ENCODE assay signal across 9 cellular contexts in the genomic region with DNA sequence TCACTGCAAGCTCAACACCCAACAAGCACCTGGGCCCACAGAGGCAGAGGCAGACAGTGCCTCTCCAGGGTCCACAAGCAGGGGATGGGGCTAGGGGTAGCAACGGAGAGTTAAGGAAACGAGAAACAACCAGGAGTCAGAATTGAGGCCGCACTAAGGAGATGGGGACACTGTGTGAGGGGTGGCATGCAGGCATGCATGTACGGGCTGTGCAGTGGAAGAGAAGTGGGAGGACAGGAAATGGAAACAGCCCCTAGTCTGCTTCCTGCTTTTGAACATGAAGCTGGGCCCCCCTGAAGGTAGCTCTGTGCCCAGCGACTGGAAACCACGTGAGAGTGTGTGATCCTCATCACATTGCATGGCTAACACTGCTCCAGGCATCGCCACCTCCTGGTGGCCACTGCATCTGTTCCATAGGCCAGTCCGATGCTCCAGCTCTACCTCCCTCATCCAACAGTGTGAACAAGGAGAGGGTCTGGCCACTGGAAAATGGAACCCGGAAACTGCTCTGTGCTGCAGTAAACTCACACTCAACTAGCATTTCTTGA. TPM values are rescaled to one million over a fixed set of nuclear protein-coding genes. Genes with fewer than 3 reads are reported as not detected.
DNase-seq lines count a peak whose midpoint lies in the region; ATAC-seq and TF ChIP-seq lines count a peak whose summit lies in the region.
"Had no signal": no experiment of that assay in that cellular context is flagged by ENCODE, and none has a peak within 500 bp of the region (broad histone marks: within the 10 kb centered on the region; RNA-seq: fewer than 3 reads in every experiment).

No MANE protein-coding gene starts in this region.

- H3K9me3 ChIP-seq in HCT116 (ENCODE audit: control insufficient read depth in 1 of 2, insufficient read depth in 1 of 2, low read depth in 1 of 2, low read length in 2 of 2) (no peaks in the 10 kb centered on the region), left lung (no peaks in the 10 kb centered on the region)
- H3K9me3 ChIP-seq: pancreas had no signal

- no peak for TF ChIP-seq POLR2A in HCT116 (IDR thresholded peaks at IDR 0.05; ENCODE audit: borderline replicate concordance, extremely low read depth, insufficient read depth, insufficient read length)

- H3K27ac ChIP-seq in HCT116 (ENCODE audit: low read depth, low read length), result no peak overlapping the region
- no peak overlapping the region for H3K27ac ChIP-seq in left lung
- H3K27ac ChIP-seq: pancreas had no signal

- no peak overlapping the region for H3K4me3 ChIP-seq in HCT116 (replicated peaks in 1 of 2; ENCODE audit: low read depth in 1 of 2, low read length in 2 of 2)
- H3K4me3 ChIP-seq in astrocyte of the spinal cord (ENCODE audit: low read depth, low read length), result no peak overlapping the region
- H3K4me3 ChIP-seq in left lung, result no peak overlapping the region
- H3K4me3 ChIP-seq: pancreas had no signal

- no peaks in the 10 kb centered on the region for H3K27me3 ChIP-seq in HCT116 (ENCODE audit: insufficient read depth, low read length)
- H3K27me3 ChIP-seq in left lung, result no peaks in the 10 kb centered on the region
- H3K27me3 ChIP-seq: pancreas had no signal

- H3K9me2 ChIP-seq in HCT116 (ENCODE audit: insufficient read depth), result no peaks in the 10 kb centered on the region

- intact Hi-C loops in HCT116 (cut with micrococcal nuclease) (no loop called here), left lung (cut with DNase I) (no loop called here)

- in situ Hi-C loops in astrocyte of the spinal cord (cut with HindIII; ENCODE audit: low sequenced_read_pairs), result no loop called here

- DNase-seq in Ammon's horn (ENCODE audit: low spot score), result peak; percentile 1
- no peak for DNase-seq in HCT116 (ENCODE audit: low read depth, low spot score)
- DNase-seq in astrocyte of the spinal cord (ENCODE audit: low read depth, low spot score), result no peak
- DNase-seq in left lung, result peak; percentile 24 to 28
- no peak for DNase-seq in HEK293T (ENCODE audit: extremely low spot score)
- no peak for DNase-seq in LoVo (ENCODE audit: low spot score)

- CTCF ChIA-PET in HCT116 (lab: Charles Lee), result no interaction called here
- CTCF ChIA-PET in HEK293T (lab: Yijun Ruan, JAX), result interaction anchor here (0.6 kb wide), 1 partner anchor 556 kb away, joined by 3 read pairs; no protein-coding TSS in a partner anchor

- RAD21 ChIA-PET in HCT116 (lab: Charles Lee; ENCODE audit: low non-redundant PET in 1 of 2, low total read pairs in 2 of 2, uncharacterized antibody in 2 of 2, unreplicated experiment in 2 of 2), result no interaction called here

- no peaks in the 10 kb centered on the region for H4K20me1 ChIP-seq in HCT116 (ENCODE audit: insufficient read depth)

- H3K4me1 ChIP-seq in HCT116 (ENCODE audit: control insufficient read depth in 1 of 2, insufficient read depth in 2 of 2, low read length in 2 of 2), result no peaks in the 10 kb centered on the region
- H3K4me1 ChIP-seq in left lung, result peaks cover 7 to 13% of the 10 kb centered on the region in 2 donors
- H3K4me1 ChIP-seq: pancreas had no signal

- no TSS peak for BruUV-seq in HCT116 (replicated peaks; lab: Mats Ljungman, UMichigan)

- no peak overlapping the region for H2AFZ ChIP-seq in HCT116 (ENCODE audit: low read depth, low read length, poor library complexity, severe bottlenecking)

- TF ChIP-seq CTCF in HCT116 (IDR thresholded peaks at IDR 0.05 in 2 of 3, conservative IDR thresholded peaks at IDR 0.05 in 1 of 3; ENCODE audit: borderline replicate concordance in 1 of 3, insufficient read depth in 1 of 3, low read depth in 2 of 3, low read length in 2 of 3), result peak; percentile 5 to 36 (median 34); a peak in 3 of 6 replicates
- peak; percentile 52 for TF ChIP-seq CTCF in astrocyte of the spinal cord (IDR thresholded peaks at IDR 0.05; ENCODE audit: low read depth, low read length)
- TF ChIP-seq CTCF in left lung (IDR thresholded peaks at IDR 0.05), result peak in 1 of 2 donors; percentile 16

- H3K4me2 ChIP-seq in HCT116 (ENCODE audit: low read length), result no peak overlapping the region

- H3K36me3 ChIP-seq in HCT116 (ENCODE audit: control insufficient read depth in 1 of 2, insufficient read depth in 2 of 2, low read length in 2 of 2) (no peaks in the 10 kb centered on the region), left lung (peaks cover 0 to 9% of the 10 kb centered on the region in 2 donors)
- H3K36me3 ChIP-seq: pancreas had no signal

- TF ChIP-seq RAD21 in HCT116 (IDR thresholded peaks at IDR 0.05; ENCODE audit: low read depth), result peak; percentile 38

- no peak overlapping the region for H3K9ac ChIP-seq in HCT116 (ENCODE audit: low read length)

- H3K79me2 ChIP-seq in HCT116 (ENCODE audit: insufficient read depth, low read length), result no peaks in the 10 kb centered on the region

- POLR2A ChIA-PET in HCT116 (lab: Charles Lee) (no interaction called here), HEK293T (lab: Yijun Ruan, JAX) (no interaction called here)

- ATAC-seq in HCT116 (peak; percentile 71), left lung (peak; percentile 42), HG02571 (IDR thresholded peaks at IDR 0.05; ENCODE audit: unreplicated experiment) (no peak), GM18520 (IDR thresholded peaks at IDR 0.05; ENCODE audit: unreplicated experiment) (no peak)
- ATAC-seq: pancreas had no signal

TF ChIP-seq in HCT116, 20 proteins besides CTCF, POLR2A, EP300 and RAD21 (continues in another document):
- no peak for TF ChIP-seq CEBPB (IDR thresholded peaks at IDR 0.05; ENCODE audit: low read depth)
- no peak for TF ChIP-seq CBX3 (IDR thresholded peaks at IDR 0.05; ENCODE audit: low read depth)
- TF ChIP-seq EGR1 (IDR thresholded peaks at IDR 0.05; ENCODE audit: low read depth), result no peak
- no peak for TF ChIP-seq EZH2 (IDR thresholded peaks at IDR 0.05)
- no peak for TF ChIP-seq SP1 (IDR thresholded peaks at IDR 0.05; ENCODE audit: low read depth)
- TF ChIP-seq, protein P1, sequence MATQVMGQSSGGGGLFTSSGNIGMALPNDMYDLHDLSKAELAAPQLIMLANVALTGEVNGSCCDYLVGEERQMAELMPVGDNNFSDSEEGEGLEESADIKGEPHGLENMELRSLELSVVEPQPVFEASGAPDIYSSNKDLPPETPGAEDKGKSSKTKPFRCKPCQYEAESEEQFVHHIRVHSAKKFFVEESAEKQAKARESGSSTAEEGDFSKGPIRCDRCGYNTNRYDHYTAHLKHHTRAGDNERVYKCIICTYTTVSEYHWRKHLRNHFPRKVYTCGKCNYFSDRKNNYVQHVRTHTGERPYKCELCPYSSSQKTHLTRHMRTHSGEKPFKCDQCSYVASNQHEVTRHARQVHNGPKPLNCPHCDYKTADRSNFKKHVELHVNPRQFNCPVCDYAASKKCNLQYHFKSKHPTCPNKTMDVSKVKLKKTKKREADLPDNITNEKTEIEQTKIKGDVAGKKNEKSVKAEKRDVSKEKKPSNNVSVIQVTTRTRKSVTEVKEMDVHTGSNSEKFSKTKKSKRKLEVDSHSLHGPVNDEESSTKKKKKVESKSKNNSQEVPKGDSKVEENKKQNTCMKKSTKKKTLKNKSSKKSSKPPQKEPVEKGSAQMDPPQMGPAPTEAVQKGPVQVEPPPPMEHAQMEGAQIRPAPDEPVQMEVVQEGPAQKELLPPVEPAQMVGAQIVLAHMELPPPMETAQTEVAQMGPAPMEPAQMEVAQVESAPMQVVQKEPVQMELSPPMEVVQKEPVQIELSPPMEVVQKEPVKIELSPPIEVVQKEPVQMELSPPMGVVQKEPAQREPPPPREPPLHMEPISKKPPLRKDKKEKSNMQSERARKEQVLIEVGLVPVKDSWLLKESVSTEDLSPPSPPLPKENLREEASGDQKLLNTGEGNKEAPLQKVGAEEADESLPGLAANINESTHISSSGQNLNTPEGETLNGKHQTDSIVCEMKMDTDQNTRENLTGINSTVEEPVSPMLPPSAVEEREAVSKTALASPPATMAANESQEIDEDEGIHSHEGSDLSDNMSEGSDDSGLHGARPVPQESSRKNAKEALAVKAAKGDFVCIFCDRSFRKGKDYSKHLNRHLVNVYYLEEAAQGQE (IDR thresholded peaks at IDR 0.05; ENCODE audit: low read depth), result no peak

TF ChIP-seq in HEK293T, 16 proteins besides CTCF, POLR2A, EP300 and RAD21:
- TF ChIP-seq TARDBP (IDR thresholded peaks at IDR 0.05) (no peak), LEF1 (IDR thresholded peaks at IDR 0.05; ENCODE audit: borderline replicate concordance) (no peak), FOXK2 (IDR thresholded peaks at IDR 0.05) (no peak), SUZ12 (IDR thresholded peaks at IDR 0.05) (no peak), BHLHE40 (IDR thresholded peaks at IDR 0.05; ENCODE audit: borderline replicate concordance) (no peak), L3MBTL2 (conservative IDR thresholded peaks at IDR 0.05) (no peak), CTBP1 (IDR thresholded peaks at IDR 0.05; ENCODE audit: borderline replicate concordance) (no peak), ARNT (IDR thresholded peaks at IDR 0.05) (no peak), ZNF384 (IDR thresholded peaks at IDR 0.05) (no peak), NFRKB (IDR thresholded peaks at IDR 0.05) (no peak), FOXA1 (IDR thresholded peaks at IDR 0.05) (no peak), HDGF (IDR thresholded peaks at IDR 0.05; ENCODE audit: borderline replicate concordance) (no peak), ELF4 (IDR thresholded peaks at IDR 0.05) (no peak), SP1 (IDR thresholded peaks at IDR 0.05) (no peak), FOXM1 (IDR thresholded peaks at IDR 0.05; ENCODE audit: borderline replicate concordance) (no peak)
- TF ChIP-seq, protein P2, sequence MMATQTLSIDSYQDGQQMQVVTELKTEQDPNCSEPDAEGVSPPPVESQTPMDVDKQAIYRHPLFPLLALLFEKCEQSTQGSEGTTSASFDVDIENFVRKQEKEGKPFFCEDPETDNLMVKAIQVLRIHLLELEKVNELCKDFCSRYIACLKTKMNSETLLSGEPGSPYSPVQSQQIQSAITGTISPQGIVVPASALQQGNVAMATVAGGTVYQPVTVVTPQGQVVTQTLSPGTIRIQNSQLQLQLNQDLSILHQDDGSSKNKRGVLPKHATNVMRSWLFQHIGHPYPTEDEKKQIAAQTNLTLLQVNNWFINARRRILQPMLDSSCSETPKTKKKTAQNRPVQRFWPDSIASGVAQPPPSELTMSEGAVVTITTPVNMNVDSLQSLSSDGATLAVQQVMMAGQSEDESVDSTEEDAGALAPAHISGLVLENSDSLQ (IDR thresholded peaks at IDR 0.05), result no peak
TF ChIP-seq in HEK293T: peak in this region for 0.

RNA-seq across cellular contexts. Expression of a gene that starts 44.0 kb away (rescaled TPM):
- total RNA-seq in HCT116 (2021; ENCODE audit: unreplicated experiment) (10.9 TPM), left lung (10 to 100 TPM; 11.3 to 13.5 TPM)
- 6.4 and 6.6 TPM in 2 replicates for polyA plus RNA-seq in HCT116 (2012)

Comparison
In these comparisons a context has a peak if more than half of its experiments do, and no peak if none do; other contexts are left out.
1. DNase-seq: peak in Ammon's horn (single experiment) and left lung (2 of 2); none in HCT116 (single experiment), astrocyte of the spinal cord (single experiment), HEK293T (single experiment) and LoVo (single experiment).
2. ATAC-seq: peak in HCT116 (single experiment) and left lung (single experiment); none in HG02571 (single experiment) and GM18520 (single experiment).